In the genomic region with DNA sequence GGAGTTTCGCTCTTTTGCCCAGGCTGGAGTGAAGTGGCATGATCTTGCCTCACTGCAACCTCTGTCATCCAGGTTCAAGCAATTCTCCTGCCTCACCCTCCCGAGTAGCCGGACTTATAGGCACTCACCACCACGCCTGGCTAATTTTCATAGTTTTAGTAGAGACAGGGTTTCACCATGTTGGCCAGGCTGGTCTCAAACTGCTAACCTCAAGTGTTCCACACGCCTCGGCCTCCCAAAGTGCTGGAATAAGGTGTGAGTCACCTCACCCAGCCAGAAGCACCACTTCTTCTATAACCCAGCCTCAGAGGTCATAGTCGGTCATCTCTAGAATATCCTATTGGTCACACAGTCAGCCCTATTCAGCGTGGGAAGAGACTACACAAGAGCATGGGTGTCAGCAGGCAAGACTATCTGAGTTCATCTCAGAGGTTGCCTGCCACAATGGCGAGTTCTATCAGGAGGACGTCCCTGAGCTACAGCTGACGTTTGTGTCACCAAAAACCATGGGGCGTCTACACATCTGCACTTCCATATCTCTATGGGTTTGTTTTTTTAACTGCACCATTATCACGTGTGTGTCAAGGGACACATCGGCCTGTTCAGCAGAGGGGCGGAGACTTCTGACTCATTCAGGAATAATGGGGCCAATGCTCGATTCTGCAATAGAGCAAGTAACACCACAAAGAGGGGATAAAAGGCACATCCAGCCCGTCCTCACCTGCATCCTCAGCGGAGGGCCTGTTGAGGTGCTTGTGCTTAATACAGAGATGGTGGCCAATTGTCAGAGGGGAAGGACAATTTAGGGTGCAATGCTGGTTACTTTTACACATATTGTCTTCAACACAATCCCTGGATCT, we compare ENCODE assay signal across 1 cellular context.
TF ChIP-seq lines count a peak whose summit lies in the region.

No MANE protein-coding gene starts in this region.

TF ChIP-seq in K562, 482 proteins besides CTCF, POLR2A, EP300 and RAD21 (continued from another document):
- TF ChIP-seq ZNF184 (CRISPR knock-in tag; IDR thresholded peaks at IDR 0.05) (no peak), NFATC3 (IDR thresholded peaks at IDR 0.05) (peak; percentile 19; the same call in 1 of the 2 replicates), ZNF668 (CRISPR knock-in tag; IDR thresholded peaks at IDR 0.05) (peak; percentile 90), ARNT (IDR thresholded peaks at IDR 0.05) (peak in 1 of 2 experiments; percentile 89; a peak in 3 of 4 replicates), ELF2 (CRISPR knock-in tag; IDR thresholded peaks at IDR 0.05) (peak; percentile 5; the same call in 1 of the 2 replicates), ZNF436 (CRISPR knock-in tag; IDR thresholded peaks at IDR 0.05) (no peak), ZMIZ1 (IDR thresholded peaks at IDR 0.05; ENCODE audit: low read depth in 2 of 2, low read length in 2 of 2) (0 out of 4 replicates have a peak, but pooled peaks of 1 of the 2 experiments have one; percentile 12), JUNB (CRISPR knock-in tag; conservative IDR thresholded peaks at IDR 0.05) (peak; percentile 55; the same call in 1 of the 2 replicates), SRF (CRISPR knock-in tag; IDR thresholded peaks at IDR 0.05) (no peak), U2AF2 (optimal IDR thresholded peaks at IDR 0.05; ENCODE audit: low read depth, low read length) (no peak), GTF2E2 (tag; IDR thresholded peaks at IDR 0.05) (no peak), KLF16 (IDR thresholded peaks at IDR 0.05) (peak; percentile 90), GATA2 (CRISPR knock-in tag; IDR thresholded peaks at IDR 0.05) (peak; percentile 89), ETV5 (CRISPR knock-in tag; IDR thresholded peaks at IDR 0.05; ENCODE audit: low read depth) (peak; percentile 67), NCOR1 (IDR thresholded peaks at IDR 0.05) (peak; percentile 94), SMARCC2 (IDR thresholded peaks at IDR 0.05; ENCODE audit: low read depth) (peak; percentile 15; the same call in 1 of the 2 replicates), BRCA1 (IDR thresholded peaks at IDR 0.05) (no peak), BRCA1 (CRISPR knock-in tag; IDR thresholded peaks at IDR 0.05) (no peak), CHD1 (IDR thresholded peaks at IDR 0.05; ENCODE audit: low read length) (no peak), ZBED1 (IDR thresholded peaks at IDR 0.05) (peak; percentile 89; the same call in 1 of the 2 replicates), POLR3G (IDR thresholded peaks at IDR 0.05; ENCODE audit: extremely low read depth, insufficient read length, insufficient replicate concordance) (no peak), RREB1 (CRISPR knock-in tag; IDR thresholded peaks at IDR 0.05) (0 out of 2 replicates have a peak, but pooled peaks have one; percentile 13), NR4A1 (CRISPR knock-in tag; IDR thresholded peaks at IDR 0.05) (no peak), NR4A1 (tag; IDR thresholded peaks at IDR 0.05) (peak; percentile 83; the same call in 1 of the 2 replicates), ZNF408 (CRISPR knock-in tag; IDR thresholded peaks at IDR 0.05; ENCODE audit: low read depth) (no peak), CCAR2 (IDR thresholded peaks at IDR 0.05; ENCODE audit: low read depth, low read length) (0 out of 2 replicates have a peak, but pooled peaks have one; percentile 57), MIER1 (IDR thresholded peaks at IDR 0.05; ENCODE audit: low read depth) (0 out of 2 replicates have a peak, but pooled peaks have one; percentile 30), FOXP4 (CRISPR knock-in tag; IDR thresholded peaks at IDR 0.05; ENCODE audit: borderline replicate concordance) (peak; percentile 61; the same call in 1 of the 2 replicates), CBX3 (IDR thresholded peaks at IDR 0.05; ENCODE audit: borderline replicate concordance in 1 of 2, low read length in 2 of 2) (peak in 1 of 2 experiments; percentile 91; a peak in 2 of 3 replicates), RBFOX2 (IDR thresholded peaks at IDR 0.05; ENCODE audit: low read depth, low read length) (no peak), CEBPB (tag; IDR thresholded peaks at IDR 0.05) (peak; percentile 89), GABPB1 (CRISPR knock-in tag; IDR thresholded peaks at IDR 0.05) (peak; percentile 59)
- TF ChIP-seq, protein P1, sequence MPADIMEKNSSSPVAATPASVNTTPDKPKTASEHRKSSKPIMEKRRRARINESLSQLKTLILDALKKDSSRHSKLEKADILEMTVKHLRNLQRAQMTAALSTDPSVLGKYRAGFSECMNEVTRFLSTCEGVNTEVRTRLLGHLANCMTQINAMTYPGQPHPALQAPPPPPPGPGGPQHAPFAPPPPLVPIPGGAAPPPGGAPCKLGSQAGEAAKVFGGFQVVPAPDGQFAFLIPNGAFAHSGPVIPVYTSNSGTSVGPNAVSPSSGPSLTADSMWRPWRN (IDR thresholded peaks at IDR 0.05; ENCODE audit: low read depth) = peak; percentile 63; the same call in 1 of the 2 replicates
